ENCODE assay signal across 8 cellular contexts in genomic region chr22:29030618-29031235, GRCh38. TPM values are rescaled to one million over a fixed set of nuclear protein-coding genes. Genes with fewer than 3 reads are reported as not detected.
DNase-seq lines count a peak whose midpoint lies in the region; ATAC-seq and TF ChIP-seq lines count a peak whose summit lies in the region.

No MANE protein-coding gene starts in this region.

- no peaks in the 10 kb centered on the region for H3K36me3 Mint-ChIP-seq in activated CD4-positive, alpha-beta T cell treated with anti-CD3 and anti-CD28 coated beads for 36 hours (ENCODE audit: low read depth)

- H3K9me3 ChIP-seq in fibroblast of lung (ENCODE audit: control insufficient read depth, insufficient read depth, low read depth, low read length): no peaks in the 10 kb centered on the region
- H3K9me3 ChIP-seq in muscle layer of duodenum (ENCODE audit: control insufficient read depth in 1 of 2, low read length in 2 of 2): no peaks in the 10 kb centered on the region
- no peaks in the 10 kb centered on the region for H3K9me3 ChIP-seq in uterus

- POLR2A ChIA-PET in activated CD4-positive, alpha-beta T cell treated with anti-CD3 and anti-CD28 coated beads for 36 hours (lab: Charles Lee): interaction anchor here (0.6 kb wide), 1 partner anchor 303 kb away, joined by 3 read pairs; no protein-coding TSS in a partner anchor

- H3K4me1 ChIP-seq in fibroblast of lung (ENCODE audit: control insufficient read depth, extremely low read depth, insufficient read depth, low read length): peaks cover 17% of the 10 kb centered on the region
- H3K4me1 ChIP-seq in muscle layer of duodenum (ENCODE audit: control insufficient read depth in 1 of 2, insufficient read depth in 2 of 2, low read length in 2 of 2): peaks cover 9 to 16% of the 10 kb centered on the region in 2 donors
- peaks cover 8 to 9% of the 10 kb centered on the region in 2 donors for H3K4me1 ChIP-seq in uterus

- H3K9me3 Mint-ChIP-seq in activated CD4-positive, alpha-beta T cell treated with anti-CD3 and anti-CD28 coated beads for 36 hours (ENCODE audit: low read depth): no peaks in the 10 kb centered on the region

- TF ChIP-seq POLR2A in uterus (IDR thresholded peaks at IDR 0.05): peak in 1 of 2 donors; percentile 41

- H3K27me3 Mint-ChIP-seq in activated CD4-positive, alpha-beta T cell treated with anti-CD3 and anti-CD28 coated beads for 36 hours: peaks cover 31% of the 10 kb centered on the region

- H3K36me3 ChIP-seq in fibroblast of lung (ENCODE audit: control insufficient read depth, insufficient read depth, low read length) (no peaks in the 10 kb centered on the region), muscle layer of duodenum (ENCODE audit: control insufficient read depth in 1 of 2, insufficient read depth in 2 of 2, low read length in 2 of 2) (no peaks in the 10 kb centered on the region), uterus (no peaks in the 10 kb centered on the region)

- H3K4me3 ChIP-seq in fibroblast of lung (replicated peaks in 1 of 4; ENCODE audit: control extremely low read depth in 1 of 4, insufficient read depth in 1 of 4, low read depth in 3 of 4, low read length in 4 of 4) (peak overlapping the region; percentile 10 to 52 (median 34)), muscle layer of duodenum (ENCODE audit: low read depth in 1 of 2, low read length in 2 of 2) (peak overlapping the region in 1 of 2 donors; percentile 47), uterus (peak overlapping the region; percentile 32 to 40)

- peak overlapping the region; percentile 65 for H2AFZ ChIP-seq in fibroblast of lung (ENCODE audit: low read length)

- peaks cover 11% of the 10 kb centered on the region for H3K4me1 Mint-ChIP-seq in activated CD4-positive, alpha-beta T cell treated with anti-CD3 and anti-CD28 coated beads for 36 hours

- TF ChIP-seq CTCF in fibroblast of lung (conservative IDR thresholded peaks at IDR 0.05 in 1 of 2, IDR thresholded peaks at IDR 0.05 in 1 of 2; ENCODE audit: low read depth in 1 of 2, low read length in 2 of 2): no peak
- no peak for TF ChIP-seq CTCF in uterus (IDR thresholded peaks at IDR 0.05)

- peak; percentile 19 for DNase-seq in activated CD4-positive, alpha-beta T cell treated with anti-CD3 and anti-CD28 coated beads for 36 hours
- DNase-seq in activated CD4-positive, alpha-beta T cell treated with anti-CD3 and anti-CD28 coated beads, Interleukin-2, amount 50 U/mL, for 1 hour: no peak
- DNase-seq in SW 1271 (lab: John Stamatoyannopoulos, UW) (peak; percentile 1 to 6), fibroblast of lung (ENCODE audit: low read depth in 2 of 2) (peak; percentile 83 to 94), uterus (peak; percentile 80 to 88), NCI-H82 treated with DMSO at 0.1 percent for 48 hours (lab: John Stamatoyannopoulos, UW; ENCODE audit: unreplicated experiment) (no peak)
- DNase-seq in activated CD8-positive, alpha-beta memory T cell treated with anti-CD3 and anti-CD28 coated beads for 24 hours: no peak

- no peak overlapping the region for H3K27ac Mint-ChIP-seq in activated CD4-positive, alpha-beta T cell treated with anti-CD3 and anti-CD28 coated beads for 36 hours

- no peak overlapping the region for H3K4me3 Mint-ChIP-seq in activated CD4-positive, alpha-beta T cell treated with anti-CD3 and anti-CD28 coated beads for 36 hours

- CTCF ChIA-PET in activated CD4-positive, alpha-beta T cell treated with anti-CD3 and anti-CD28 coated beads for 36 hours (lab: Charles Lee): no interaction called here

- peak overlapping the region; percentile 32 for H3K9ac ChIP-seq in fibroblast of lung (ENCODE audit: insufficient read depth, low read length)

- no peaks in the 10 kb centered on the region for H3K79me2 ChIP-seq in fibroblast of lung (ENCODE audit: control insufficient read depth, insufficient read depth, low read length)

- intact Hi-C loops in activated CD4-positive, alpha-beta T cell treated with anti-CD3 and anti-CD28 coated beads for 36 hours (cut with DNase I, micrococcal nuclease): no loop called here
- intact Hi-C loops in uterus (cut with DNase I; ENCODE audit: low total_unique reads): loop anchor here (10.0 kb wide), 1 partner anchor 146 kb away; the partner anchor contains the start of gene ZNRF3

- peak overlapping the region; percentile 79 for H3K4me2 ChIP-seq in fibroblast of lung (ENCODE audit: extremely low read depth, insufficient read depth, low read length)

- H3K27me3 ChIP-seq in fibroblast of lung (ENCODE audit: control insufficient read depth, insufficient read depth, low read length): no peaks in the 10 kb centered on the region
- no peaks in the 10 kb centered on the region for H3K27me3 ChIP-seq in muscle layer of duodenum (ENCODE audit: low read depth, low read length)
- H3K27me3 ChIP-seq in uterus: no peaks in the 10 kb centered on the region

- no peak for ATAC-seq in activated CD4-positive, alpha-beta T cell treated with anti-CD3 and anti-CD28 coated beads for 36 hours

- no peaks in the 10 kb centered on the region for H4K20me1 ChIP-seq in fibroblast of lung (ENCODE audit: control insufficient read depth, extremely low read depth, insufficient read depth, low read length)

- H3K27ac ChIP-seq in fibroblast of lung (ENCODE audit: insufficient read depth, low read length): peak overlapping the region; percentile 98
- H3K27ac ChIP-seq in muscle layer of duodenum (ENCODE audit: low read length): peak overlapping the region; percentile 85
- peak overlapping the region; percentile 93 to 96 for H3K27ac ChIP-seq in uterus

RNA-seq across cellular contexts. Expression of gene C22orf31, which starts 30.9 kb away (rescaled TPM):
- total RNA-seq in activated CD4-positive, alpha-beta T cell treated with anti-CD3 and anti-CD28 coated beads for 36 hours: not detected
- total RNA-seq in fibroblast of lung: 0.17 TPM in 1 of 2 replicates, not detected in the other
- polyA plus RNA-seq in fibroblast of lung: 0.14 TPM in 1 of 2 replicates, not detected in the other
- polyA plus RNA-seq in fibroblast of lung (2012): not detected in 2 replicates
- polyA minus RNA-seq in fibroblast of lung (ENCODE audit: low replicate concordance): not detected in 2 replicates
- total RNA-seq in uterus: not detected

RNA-seq across cellular contexts. Expression of gene KREMEN1, which starts 42.1 kb away (rescaled TPM):
- under 1 TPM; 0.11 to 0.30 TPM for total RNA-seq in activated CD4-positive, alpha-beta T cell treated with anti-CD3 and anti-CD28 coated beads for 36 hours
- total RNA-seq in fibroblast of lung: 6.4 and 12.9 TPM in 2 replicates
- 7.0 and 13.5 TPM in 2 replicates for polyA plus RNA-seq in fibroblast of lung
- 8.9 and 16.6 TPM in 2 replicates for polyA plus RNA-seq in fibroblast of lung (2012)
- 18.4 and 44.1 TPM in 2 replicates for polyA minus RNA-seq in fibroblast of lung (ENCODE audit: low replicate concordance)
- 10 to 100 TPM in 3 of 4 donors, 1 to 10 TPM in 1; 5.9 to 25.1 (median 10.2) TPM for total RNA-seq in uterus

Comparison
In these comparisons a context has a peak if more than half of its experiments do, and no peak if none do; other contexts are left out.
1. DNase-seq: peak in activated CD4-positive, alpha-beta T cell treated with anti-CD3 and anti-CD28 coated beads for 36 hours (single experiment), SW 1271 (2 of 2), fibroblast of lung (2 of 2) and uterus (2 of 2); none in activated CD4-positive, alpha-beta T cell treated with anti-CD3 and anti-CD28 coated beads, Interleukin-2, amount 50 U/mL, for 1 hour (single experiment), activated CD8-positive, alpha-beta memory T cell treated with anti-CD3 and anti-CD28 coated beads for 24 hours (single experiment) and NCI-H82 treated with DMSO at 0.1 percent for 48 hours (single experiment).
2. Peak in every context shown above with its lines, with median percentiles within 50 percentile points of each other: H3K27ac ChIP-seq.